ENCODE assay signal across 1 cellular context in genomic region chr11:111541209-111542061, GRCh38.
A peak's percentile ranks its signal among the peaks of the same experiment; 100 is the strongest.
TF ChIP-seq lines count a peak whose summit lies in the region.

No MANE protein-coding gene starts in this region.

TF ChIP-seq in H1, 55 proteins besides CTCF, POLR2A, EP300 and RAD21:
- no peak for TF ChIP-seq ATF3 (IDR thresholded peaks at IDR 0.05; ENCODE audit: insufficient read depth, low read depth, low read length)
- TF ChIP-seq JUN (IDR thresholded peaks at IDR 0.05; ENCODE audit: low read depth, low read length) = no peak
- TF ChIP-seq SRF (IDR thresholded peaks at IDR 0.05; ENCODE audit: low read depth, low read length) = no peak
- no peak for TF ChIP-seq YY1 (IDR thresholded peaks at IDR 0.05; ENCODE audit: low read depth, low read length)
- no peak for TF ChIP-seq CTBP2 (IDR thresholded peaks at IDR 0.05; ENCODE audit: borderline replicate concordance, insufficient read depth, insufficient read length, low read length)
- TF ChIP-seq SUZ12 (IDR thresholded peaks at IDR 0.05; ENCODE audit: low read length) = peak; percentile 53; the same call in 1 of the 2 replicates
- no peak for TF ChIP-seq KDM1A (IDR thresholded peaks at IDR 0.05; ENCODE audit: borderline replicate concordance, low read length)
- no peak for TF ChIP-seq GTF2F1 (IDR thresholded peaks at IDR 0.05; ENCODE audit: borderline replicate concordance, low read depth, low read length)
- peak; percentile 77 for TF ChIP-seq EZH2 (IDR thresholded peaks at IDR 0.05; ENCODE audit: low read depth, low read length, severe bottlenecking)
- TF ChIP-seq CHD1 (IDR thresholded peaks at IDR 0.05; ENCODE audit: low read depth, low read length) = no peak
- no peak for TF ChIP-seq BRCA1 (IDR thresholded peaks at IDR 0.05; ENCODE audit: low read depth, low read length)
- TF ChIP-seq MAX (IDR thresholded peaks at IDR 0.05) = no peak
- TF ChIP-seq CREB1 (IDR thresholded peaks at IDR 0.05) = no peak
- peak; percentile 39; the same call in 1 of the 2 replicates for TF ChIP-seq TAF1 (IDR thresholded peaks at IDR 0.05; ENCODE audit: low read depth, low read length)
- TF ChIP-seq MAFK (IDR thresholded peaks at IDR 0.05; ENCODE audit: low read depth, low read length) = no peak
- peak; percentile 41; the same call in 1 of the 2 replicates for TF ChIP-seq RBBP5 (IDR thresholded peaks at IDR 0.05; ENCODE audit: borderline replicate concordance, low read depth, low read length)
- TF ChIP-seq CBX5 (IDR thresholded peaks at IDR 0.05; ENCODE audit: low read depth, low read length) = no peak
- peak; percentile 70 for TF ChIP-seq E2F6 (IDR thresholded peaks at IDR 0.05)
- TF ChIP-seq KDM4A (IDR thresholded peaks at IDR 0.05; ENCODE audit: low read depth, low read length, severe bottlenecking) = peak; percentile 3
- no peak for TF ChIP-seq JUND (IDR thresholded peaks at IDR 0.05; ENCODE audit: low read length)
- TF ChIP-seq CEBPB (IDR thresholded peaks at IDR 0.05; ENCODE audit: low read depth, low read length) = peak; percentile 32; the same call in 1 of the 2 replicates
